In genomic region chr6:21924002-21924401, GRCh38 we compare ENCODE assay signal across 23 cellular contexts.
"Had no signal": no experiment of that assay in that cellular context is flagged by ENCODE, and none has a peak within 500 bp of the region (broad histone marks: within the 10 kb centered on the region; RNA-seq: fewer than 3 reads in every experiment).

No MANE protein-coding gene starts in this region.

- H3K27me3 ChIP-seq: MG63, SJSA1 had no signal

- H3K27ac ChIP-seq: SJSA1, SK-N-MC had no signal

- H3K4me3 ChIP-seq: MG63, SJSA1, SK-N-MC had no signal

- ATAC-seq: HepG2 had no signal

- H3K9me3 ChIP-seq: MG63, SJSA1 had no signal

- H3K36me3 ChIP-seq: MG63, SJSA1 had no signal

- DNase-seq: IMR-90, Karpas-422, KG1, MG63, NCI-H1092, NCI-H1105 treated with DMSO at 0.1 percent for 48 hours, NCI-H1417 treated with DMSO at 0.1 percent for 48 hours, NCI-H146, NCI-H1694 treated with DMSO at 0.1 percent for 48 hours, NCI-H1930, NCI-H2081, NCI-H2107, NCI-H2171, NCI-H226, NCI-H446, NCI-H510A, NCI-H526, Right ventricle myocardium superior, RPMI8226, SIG-M5 had no signal
